15 cellular contexts compared by ENCODE assay signal in the genomic region with DNA sequence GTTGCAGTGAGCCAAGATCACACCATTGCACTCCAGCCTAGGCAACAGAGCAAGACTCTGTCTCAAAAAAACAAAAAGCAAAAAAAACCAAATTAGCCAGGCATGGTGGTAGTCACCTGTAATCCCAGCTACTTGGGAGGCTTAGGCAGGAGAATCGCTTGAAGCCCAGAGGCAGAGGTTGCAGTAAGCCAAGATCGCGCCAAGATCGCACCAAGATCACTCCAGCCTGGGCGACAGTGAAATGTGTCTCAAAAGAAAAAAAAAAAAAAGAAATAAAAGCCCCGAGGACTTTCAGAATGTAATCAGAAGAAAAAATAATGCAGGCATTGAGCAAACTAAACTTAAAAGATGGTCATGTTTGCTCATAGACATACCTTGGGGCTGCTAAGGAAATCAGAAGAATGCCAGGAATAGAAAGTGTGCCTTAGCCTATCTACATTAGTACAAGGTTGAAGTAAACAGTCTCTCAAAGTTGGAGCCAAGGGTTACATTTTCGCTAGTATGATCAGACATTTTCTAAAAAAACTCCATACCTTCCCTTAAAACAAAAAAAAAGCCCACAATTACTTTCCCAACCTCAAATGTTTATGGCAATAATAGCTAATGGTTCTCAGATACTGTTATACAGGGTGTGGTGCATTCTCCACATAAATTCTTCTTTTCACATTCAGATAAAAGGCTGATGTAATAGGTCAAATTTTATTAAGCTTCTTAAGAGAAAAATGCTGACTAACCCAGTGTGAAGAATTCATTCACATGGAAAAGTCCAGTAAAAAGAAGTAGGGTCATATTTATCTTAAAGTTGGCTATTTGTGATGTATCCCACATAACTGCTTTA. TPM values are rescaled to one million over a fixed set of nuclear protein-coding genes. Genes with fewer than 3 reads are reported as not detected.
A peak's percentile ranks its signal among the peaks of the same experiment; 100 is the strongest.
DNase-seq lines count a peak whose midpoint lies in the region; ATAC-seq, FAIRE-seq and TF ChIP-seq lines count a peak whose summit lies in the region.
"Had no signal": no experiment of that assay in that cellular context is flagged by ENCODE, and none has a peak within 500 bp of the region (broad histone marks: within the 10 kb centered on the region; RNA-seq: fewer than 3 reads in every experiment).

No MANE protein-coding gene starts in this region.

- no peaks in the 10 kb centered on the region for H3K9me2 ChIP-seq in HCT116 (ENCODE audit: insufficient read depth)

- peak; percentile 27 for FAIRE-seq in GM12878 (lab: Jason Lieb, UNC)
- FAIRE-seq: H54 had no signal

- peak overlapping the region; percentile 43 for H3K27ac Mint-ChIP-seq in type B pancreatic cell
- H3K27ac Mint-ChIP-seq in stimulated activated effector memory CD8-positive, alpha-beta T cell treated with anti-CD3 and anti-CD28 coated beads, Interleukin-12 subunit alpha, Interleukin-12 subunit beta, amount 100 ng/mL, for 72 hours, result no peak overlapping the region
- H3K27ac Mint-ChIP-seq: activated CD8-positive, alpha-beta T cell treated with anti-CD3 and anti-CD28 coated beads for 36 hours; activated naive CD8-positive, alpha-beta T cell had no signal

- no peaks in the 10 kb centered on the region for H3K36me3 ChIP-seq in HCT116 (ENCODE audit: control insufficient read depth in 1 of 2, insufficient read depth in 2 of 2, low read length in 2 of 2)
- no peaks in the 10 kb centered on the region for H3K36me3 ChIP-seq in GM12878 (ENCODE audit: control insufficient read depth in 2 of 2, insufficient read depth in 2 of 2, low read length in 1 of 2)
- H3K36me3 ChIP-seq: MG63 had no signal

- H3K4me1 Mint-ChIP-seq in type B pancreatic cell (ENCODE audit: unreplicated experiment), result no peaks in the 10 kb centered on the region
- H3K4me1 Mint-ChIP-seq in stimulated activated effector memory CD8-positive, alpha-beta T cell treated with anti-CD3 and anti-CD28 coated beads, Interleukin-12 subunit alpha, Interleukin-12 subunit beta, amount 100 ng/mL, for 72 hours, result no peaks in the 10 kb centered on the region

- no peaks in the 10 kb centered on the region for H3K27me3 Mint-ChIP-seq in type B pancreatic cell
- H3K27me3 Mint-ChIP-seq: activated CD8-positive, alpha-beta T cell treated with anti-CD3 and anti-CD28 coated beads for 36 hours; activated naive CD8-positive, alpha-beta T cell had no signal

- H3K9me3 Mint-ChIP-seq in type B pancreatic cell, result peaks cover 10% of the 10 kb centered on the region
- H3K9me3 Mint-ChIP-seq in stimulated activated effector memory CD8-positive, alpha-beta T cell treated with anti-CD3 and anti-CD28 coated beads, Interleukin-12 subunit alpha, Interleukin-12 subunit beta, amount 100 ng/mL, for 72 hours, result no peaks in the 10 kb centered on the region
- H3K9me3 Mint-ChIP-seq: activated CD8-positive, alpha-beta T cell treated with anti-CD3 and anti-CD28 coated beads for 36 hours had no signal

- H3K4me2 ChIP-seq in HCT116 (ENCODE audit: low read length) (0 out of 2 replicates have a peak overlapping the region, but pooled peaks have one; percentile 4), GM12878 (ENCODE audit: control insufficient read depth, insufficient read depth) (no peak overlapping the region)

- intact Hi-C loops in HCT116 (cut with micrococcal nuclease), result no loop called here
- intact Hi-C loops in GM12878 (cut with micrococcal nuclease; ENCODE audit: unreplicated experiment), result no loop called here

- no peaks in the 10 kb centered on the region for H4K20me1 ChIP-seq in HCT116 (ENCODE audit: insufficient read depth)
- H4K20me1 ChIP-seq in GM12878 (ENCODE audit: control insufficient read depth, insufficient read depth), result no peaks in the 10 kb centered on the region

- DNase-seq in HCT116 (ENCODE audit: low read depth, low spot score) (no peak), GM12878 (ENCODE audit: low read depth, low spot score) (no peak), hepatic stellate cell (ENCODE audit: low spot score) (peak; percentile 50), type B pancreatic cell (ENCODE audit: extremely low spot score, unreplicated experiment) (no peak), KG1 (lab: John Stamatoyannopoulos, UW) (no peak)
- DNase-seq in NK-92 treated with Interleukin-12 subunit alpha and Interleukin-12 subunit beta, amount 100 ng/mL, for 24 hours (lab: John Stamatoyannopoulos, UW), result no peak
- DNase-seq in stimulated activated effector memory CD8-positive, alpha-beta T cell treated with anti-CD3 and anti-CD28 coated beads, Interleukin-12 subunit alpha, Interleukin-12 subunit beta, amount 100 ng/mL, for 72 hours (ENCODE audit: low spot score in 2 of 2), result no peak
- DNase-seq: activated CD8-positive, alpha-beta T cell treated with anti-CD3 and anti-CD28 coated beads for 36 hours; MG63; NCI-H69; retina had no signal

- in situ Hi-C loops in GM12878 (cut with MboI), result no loop called here

- no peak overlapping the region for H3K4me3 Mint-ChIP-seq in type B pancreatic cell
- no peak overlapping the region for H3K4me3 Mint-ChIP-seq in stimulated activated effector memory CD8-positive, alpha-beta T cell treated with anti-CD3 and anti-CD28 coated beads, Interleukin-12 subunit alpha, Interleukin-12 subunit beta, amount 100 ng/mL, for 72 hours
- H3K4me3 Mint-ChIP-seq: activated CD8-positive, alpha-beta T cell treated with anti-CD3 and anti-CD28 coated beads for 36 hours; activated naive CD8-positive, alpha-beta T cell had no signal

- CTCF ChIA-PET in HCT116 (lab: Charles Lee), result interaction anchor here (0.8 kb wide), 1 partner anchor 8 kb away, joined by 3 read pairs; no protein-coding TSS in a partner anchor
- CTCF ChIA-PET in GM12878 (lab: Yijun Ruan, JAX), result interaction anchor here (1.2 kb wide), 1 partner anchor 9 kb away, joined by 3 read pairs; no protein-coding TSS in a partner anchor

- POLR2A ChIA-PET in HCT116 (lab: Charles Lee) (no interaction called here), GM12878 (lab: Charles Lee) (no interaction called here)

- TF ChIP-seq CTCF in HCT116 (IDR thresholded peaks at IDR 0.05 in 2 of 3, conservative IDR thresholded peaks at IDR 0.05 in 1 of 3; ENCODE audit: borderline replicate concordance in 1 of 3, insufficient read depth in 1 of 3, low read depth in 2 of 3, low read length in 2 of 3), result no peak
- no peak for TF ChIP-seq CTCF in GM12878 (IDR thresholded peaks at IDR 0.05 in 2 of 3, conservative IDR thresholded peaks at IDR 0.05 in 1 of 3; ENCODE audit: control insufficient read depth in 2 of 3, extremely low read depth in 1 of 3, insufficient read depth in 1 of 3, low read depth in 3 of 3, low read length in 3 of 3)
- no peak for TF ChIP-seq CTCF in type B pancreatic cell (conservative IDR thresholded peaks at IDR 0.05)

- ATAC-seq in HCT116 (no peak), GM12878 (no peak)
- no peak for ATAC-seq in stimulated activated effector memory CD8-positive, alpha-beta T cell treated with anti-CD3 and anti-CD28 coated beads, Interleukin-12 subunit alpha, Interleukin-12 subunit beta, amount 100 ng/mL, for 72 hours
- ATAC-seq: activated CD8-positive, alpha-beta T cell treated with anti-CD3 and anti-CD28 coated beads for 36 hours; left lobe of liver had no signal

- 98% methylated on average over 7 of the region's 7 CpGs for WGBS in GM12878 (ENCODE audit: insufficient coverage, insufficient replicate concordance, low lambda C conversion rate, missing lambda C conversion rate)

- H3K9me3 ChIP-seq in HCT116 (ENCODE audit: control insufficient read depth in 1 of 2, insufficient read depth in 1 of 2, low read depth in 1 of 2, low read length in 2 of 2) (no peaks in the 10 kb centered on the region), GM12878 (replicated peaks; ENCODE audit: control insufficient read depth, insufficient read depth, low read length) (no peaks in the 10 kb centered on the region)
- H3K9me3 ChIP-seq: MG63 had no signal

- H3K9ac ChIP-seq in HCT116 (ENCODE audit: low read length) (no peak overlapping the region), GM12878 (ENCODE audit: control insufficient read depth, insufficient read depth, low read length) (no peak overlapping the region)

- peak overlapping the region; percentile 20; the same call in 1 of the 2 replicates for H3K27ac ChIP-seq in HCT116 (ENCODE audit: low read depth, low read length)
- H3K27ac ChIP-seq in GM12878 (ENCODE audit: control insufficient read depth, insufficient read depth), result no peak overlapping the region

- RAD21 ChIA-PET in HCT116 (lab: Charles Lee; ENCODE audit: low non-redundant PET in 1 of 2, low total read pairs in 2 of 2, uncharacterized antibody in 2 of 2, unreplicated experiment in 2 of 2), result no interaction called here
- RAD21 ChIA-PET in GM12878 (lab: Charles Lee; ENCODE audit: unreplicated experiment), result no interaction called here

- BruUV-seq in HCT116 (replicated peaks; lab: Mats Ljungman, UMichigan) (no TSS peak), GM12878 (replicated peaks; lab: Mats Ljungman, UMichigan) (no TSS peak)

- H2AFZ ChIP-seq in HCT116 (ENCODE audit: low read depth, low read length, poor library complexity, severe bottlenecking) (no peak overlapping the region), GM12878 (ENCODE audit: control insufficient read depth, low read depth, low read length) (no peak overlapping the region)

- TF ChIP-seq RAD21 in HCT116 (IDR thresholded peaks at IDR 0.05; ENCODE audit: low read depth) (no peak), GM12878 (IDR thresholded peaks at IDR 0.05; ENCODE audit: insufficient read depth, low read depth, low read length) (no peak)

- SMC1A ChIA-PET in GM12878 (lab: Charles Lee; ENCODE audit: uncharacterized antibody, unreplicated experiment), result no interaction called here

- H3K79me2 ChIP-seq in HCT116 (ENCODE audit: insufficient read depth, low read length) (no peaks in the 10 kb centered on the region), GM12878 (ENCODE audit: control insufficient read depth, insufficient read depth, low read length) (no peaks in the 10 kb centered on the region)

- H3K4me1 ChIP-seq in HCT116 (ENCODE audit: control insufficient read depth in 1 of 2, insufficient read depth in 2 of 2, low read length in 2 of 2) (peaks cover 11% of the 10 kb centered on the region in 2 experiments), GM12878 (ENCODE audit: control insufficient read depth, insufficient read depth, low read length) (no peaks in the 10 kb centered on the region)

- no peak for TF ChIP-seq EP300 in GM12878 (IDR thresholded peaks at IDR 0.05; ENCODE audit: borderline replicate concordance in 1 of 2, control insufficient read depth in 1 of 2, low read depth in 2 of 2, low read length in 2 of 2)

- peaks cover 19% of the 10 kb centered on the region for H3K36me3 Mint-ChIP-seq in type B pancreatic cell
- peaks cover 7% of the 10 kb centered on the region for H3K36me3 Mint-ChIP-seq in stimulated activated effector memory CD8-positive, alpha-beta T cell treated with anti-CD3 and anti-CD28 coated beads, Interleukin-12 subunit alpha, Interleukin-12 subunit beta, amount 100 ng/mL, for 72 hours

- H3K4me3 ChIP-seq in HCT116 (replicated peaks in 1 of 2; ENCODE audit: low read depth in 1 of 2, low read length in 2 of 2), result no peak overlapping the region
- no peak overlapping the region for H3K4me3 ChIP-seq in GM12878
- H3K4me3 ChIP-seq: MG63 had no signal

- no peak for TF ChIP-seq POLR2A in HCT116 (IDR thresholded peaks at IDR 0.05; ENCODE audit: borderline replicate concordance, extremely low read depth, insufficient read depth, insufficient read length)
- TF ChIP-seq POLR2A in GM12878 (IDR thresholded peaks at IDR 0.05; ENCODE audit: low read depth, low read length), result no peak

- H3K27me3 ChIP-seq in HCT116 (ENCODE audit: insufficient read depth, low read length), result no peaks in the 10 kb centered on the region
- H3K27me3 ChIP-seq in GM12878 (replicated peaks in 1 of 2; ENCODE audit: control insufficient read depth in 2 of 2, insufficient read depth in 2 of 2, low read length in 1 of 2), result no peaks in the 10 kb centered on the region
- H3K27me3 ChIP-seq: MG63 had no signal

RNA-seq across cellular contexts. Expression of a gene that starts 15.8 kb away (rescaled TPM):
- 24.6 TPM for total RNA-seq in HCT116 (2021; ENCODE audit: unreplicated experiment)
- polyA plus RNA-seq in HCT116 (2012), result 8.5 TPM in 2 replicates
- 24.6 and 25.6 TPM in 2 replicates for total RNA-seq in GM12878 (2013; cell fraction: nucleolus; rRNA removed)
- total RNA-seq in GM12878 (2014; rRNA removed), result 32.8 and 35.9 TPM in 2 replicates
- total RNA-seq in GM12878 (2014; rRNA removed; fragmentation: Illumina TruSeq; extraction: Trizol), result 20.2 and 20.8 TPM in 2 replicates
- 22.2 and 22.7 TPM in 2 replicates for total RNA-seq in GM12878 (2021)
- 4.9 TPM for polyA plus RNA-seq in GM12878 (2011; ENCODE audit: low read depth)
- 15.7 and 23.3 TPM in 2 replicates for polyA plus RNA-seq in GM12878 (2011; rRNA removed)
- polyA plus RNA-seq in GM12878 (2011; cell fraction: cytosol; rRNA removed), result 14.6 and 15.1 TPM in 2 replicates
- polyA plus RNA-seq in GM12878 (2011; cell fraction: nucleus; rRNA removed), result 3.1 and 5.3 TPM in 2 replicates
- polyA plus RNA-seq in GM12878 (2012), result 9.0 and 9.2 TPM in 2 replicates
- polyA plus RNA-seq in GM12878 (2014; fragmentation: Illumina TruSeq; extraction: Trizol), result 16.2 and 18.5 TPM in 2 replicates
- polyA plus RNA-seq in GM12878 (2014; fragmentation: Nextera tagmentation; extraction: Ambion mirVana), result 1 to 10 TPM; 4.5 to 5.4 TPM
- polyA plus RNA-seq in GM12878 (2014; rRNA removed), result 23.3 and 26.0 TPM in 2 replicates
- 10 to 100 TPM; 12.3 to 12.4 TPM for polyA plus RNA-seq in GM12878 (2016; fragmentation: Nextera tagmentation; extraction: Ambion mirVana)
- 11.0 and 15.7 TPM in 2 replicates for polyA minus RNA-seq in GM12878 (2011; rRNA and poly(A)+ RNA removed)
- 7.8 and 13.9 TPM in 2 replicates for polyA minus RNA-seq in GM12878 (2011; cell fraction: cytosol; rRNA and poly(A)+ RNA removed)
- 8.3 and 13.9 TPM in 2 replicates for polyA minus RNA-seq in GM12878 (2011; cell fraction: nucleus; rRNA and poly(A)+ RNA removed)
- 23.2 and 26.5 TPM in 2 replicates for total RNA-seq in type B pancreatic cell (ENCODE audit: low replicate concordance)

RNA-seq across cellular contexts. Expression of a gene that starts 21.1 kb away (rescaled TPM):
- total RNA-seq in HCT116 (2021; ENCODE audit: unreplicated experiment) (20.9 TPM), GM12878 (2014; rRNA removed) (9.3 and 11.5 TPM in 2 replicates), GM12878 (2014; rRNA removed; fragmentation: Illumina TruSeq; extraction: Trizol) (9.7 and 10.1 TPM in 2 replicates), GM12878 (2021) (11.6 and 13.4 TPM in 2 replicates), type B pancreatic cell (ENCODE audit: low replicate concordance) (26.3 and 27.3 TPM in 2 replicates)
- 6.5 and 7.0 TPM in 2 replicates for polyA plus RNA-seq in HCT116 (2012)
- 24.3 and 36.7 TPM in 2 replicates for total RNA-seq in GM12878 (2013; cell fraction: nucleolus; rRNA removed)
- 4.7 TPM for polyA plus RNA-seq in GM12878 (2011; ENCODE audit: low read depth)
- polyA plus RNA-seq in GM12878 (2011; rRNA removed) (14.2 and 19.6 TPM in 2 replicates), GM12878 (2014; fragmentation: Illumina TruSeq; extraction: Trizol) (6.6 and 8.8 TPM in 2 replicates), GM12878 (2014; fragmentation: Nextera tagmentation; extraction: Ambion mirVana) (10 to 100 TPM; 25.4 to 37.1 TPM), GM12878 (2014; rRNA removed) (4.7 and 5.1 TPM in 2 replicates), GM12878 (2016; fragmentation: Nextera tagmentation; extraction: Ambion mirVana) (10 to 100 TPM; 19.2 to 20.9 TPM)
- 6.5 and 6.7 TPM in 2 replicates for polyA plus RNA-seq in GM12878 (2011; cell fraction: cytosol; rRNA removed)
- 5.0 and 6.2 TPM in 2 replicates for polyA plus RNA-seq in GM12878 (2011; cell fraction: nucleus; rRNA removed)
- 4.2 and 6.6 TPM in 2 replicates for polyA plus RNA-seq in GM12878 (2012)
- polyA minus RNA-seq in GM12878 (2011; rRNA and poly(A)+ RNA removed), result 18.8 and 22.4 TPM in 2 replicates
- polyA minus RNA-seq in GM12878 (2011; cell fraction: cytosol; rRNA and poly(A)+ RNA removed), result 5.7 and 5.9 TPM in 2 replicates
- polyA minus RNA-seq in GM12878 (2011; cell fraction: nucleus; rRNA and poly(A)+ RNA removed), result 6.8 and 16.1 TPM in 2 replicates

RNA-seq across cellular contexts. Expression of a gene that starts 46.3 kb away (rescaled TPM):
- not detected for total RNA-seq in HCT116 (2021; ENCODE audit: unreplicated experiment)
- not detected in 2 replicates for polyA plus RNA-seq in HCT116 (2012)
- total RNA-seq in GM12878 (2013; cell fraction: nucleolus; rRNA removed), result not detected in 2 replicates
- total RNA-seq in GM12878 (2014; rRNA removed), result not detected in 2 replicates
- not detected in 2 replicates for total RNA-seq in GM12878 (2014; rRNA removed; fragmentation: Illumina TruSeq; extraction: Trizol)
- not detected in 2 replicates for total RNA-seq in GM12878 (2021)
- not detected for polyA plus RNA-seq in GM12878 (2011; ENCODE audit: low read depth)
- not detected in 2 replicates for polyA plus RNA-seq in GM12878 (2011; rRNA removed)
- polyA plus RNA-seq in GM12878 (2011; cell fraction: cytosol; rRNA removed), result not detected in 2 replicates
- not detected in 2 replicates for polyA plus RNA-seq in GM12878 (2011; cell fraction: nucleus; rRNA removed)
- polyA plus RNA-seq in GM12878 (2012), result not detected in 2 replicates
- not detected in 2 replicates for polyA plus RNA-seq in GM12878 (2014; fragmentation: Illumina TruSeq; extraction: Trizol)
- polyA plus RNA-seq in GM12878 (2014; fragmentation: Nextera tagmentation; extraction: Ambion mirVana), result not detected
- not detected in 2 replicates for polyA plus RNA-seq in GM12878 (2014; rRNA removed)
- not detected for polyA plus RNA-seq in GM12878 (2016; fragmentation: Nextera tagmentation; extraction: Ambion mirVana)
- not detected in 2 replicates for polyA minus RNA-seq in GM12878 (2011; rRNA and poly(A)+ RNA removed)
- polyA minus RNA-seq in GM12878 (2011; cell fraction: cytosol; rRNA and poly(A)+ RNA removed), result not detected in 2 replicates
- polyA minus RNA-seq in GM12878 (2011; cell fraction: nucleus; rRNA and poly(A)+ RNA removed), result not detected in 2 replicates
- total RNA-seq in type B pancreatic cell (ENCODE audit: low replicate concordance), result not detected in 2 replicates
- total RNA-seq: activated CD8-positive, alpha-beta T cell treated with anti-CD3 and anti-CD28 coated beads for 36 hours; epithelial cell of proximal tubule; left lobe of liver had no signal
